ENCODE assay signal across 1 cellular context in the genomic region with DNA sequence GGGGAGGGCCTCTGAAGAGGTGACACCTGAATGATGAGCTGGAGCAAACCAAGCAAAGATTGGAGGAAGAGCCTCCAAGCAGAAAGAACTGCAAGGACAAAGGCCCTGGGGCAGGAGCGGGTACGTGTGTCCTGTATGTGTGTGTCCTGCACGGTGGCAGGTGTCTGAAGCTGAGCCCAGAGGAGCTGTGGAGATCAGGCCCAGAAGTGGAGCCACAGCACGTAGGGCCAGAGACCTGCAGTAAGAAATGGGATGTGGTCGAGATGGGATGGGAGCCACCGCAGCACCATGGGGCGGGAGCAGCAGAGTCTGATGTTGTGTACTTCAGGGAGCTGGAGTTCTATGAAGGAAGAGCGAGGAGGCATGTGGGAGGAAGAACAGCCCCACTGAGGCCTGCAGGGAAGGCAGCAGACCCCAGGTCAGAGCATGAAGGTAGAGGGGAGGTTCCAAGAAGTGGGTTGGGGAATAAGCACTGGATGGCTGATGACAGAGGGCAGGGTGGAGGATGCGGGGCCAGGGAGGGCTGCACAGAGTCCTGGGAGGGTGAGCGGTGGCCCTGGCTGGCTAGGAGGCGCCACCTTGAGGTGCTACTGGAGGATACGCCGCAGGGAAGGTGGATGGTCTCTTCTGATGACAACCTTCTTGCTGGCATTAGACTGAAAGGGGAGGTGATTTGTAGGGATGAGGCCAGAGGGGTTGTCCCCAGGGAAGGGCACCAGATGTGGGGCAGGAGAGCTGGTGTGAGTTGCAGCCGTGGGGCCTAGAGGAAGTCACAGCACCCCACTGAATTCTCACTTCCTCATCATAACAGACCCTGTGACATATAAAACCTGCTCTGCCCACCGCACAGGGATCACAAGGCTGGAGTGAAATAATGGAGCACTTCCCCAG.
A peak's percentile ranks its signal among the peaks of the same experiment; 100 is the strongest.
TF ChIP-seq lines count a peak whose summit lies in the region.

No MANE protein-coding gene starts in this region.

TF ChIP-seq in HepG2, 621 proteins besides CTCF, POLR2A, EP300 and RAD21 (continued from another document and continues in another):
- TF ChIP-seq, protein P1, sequence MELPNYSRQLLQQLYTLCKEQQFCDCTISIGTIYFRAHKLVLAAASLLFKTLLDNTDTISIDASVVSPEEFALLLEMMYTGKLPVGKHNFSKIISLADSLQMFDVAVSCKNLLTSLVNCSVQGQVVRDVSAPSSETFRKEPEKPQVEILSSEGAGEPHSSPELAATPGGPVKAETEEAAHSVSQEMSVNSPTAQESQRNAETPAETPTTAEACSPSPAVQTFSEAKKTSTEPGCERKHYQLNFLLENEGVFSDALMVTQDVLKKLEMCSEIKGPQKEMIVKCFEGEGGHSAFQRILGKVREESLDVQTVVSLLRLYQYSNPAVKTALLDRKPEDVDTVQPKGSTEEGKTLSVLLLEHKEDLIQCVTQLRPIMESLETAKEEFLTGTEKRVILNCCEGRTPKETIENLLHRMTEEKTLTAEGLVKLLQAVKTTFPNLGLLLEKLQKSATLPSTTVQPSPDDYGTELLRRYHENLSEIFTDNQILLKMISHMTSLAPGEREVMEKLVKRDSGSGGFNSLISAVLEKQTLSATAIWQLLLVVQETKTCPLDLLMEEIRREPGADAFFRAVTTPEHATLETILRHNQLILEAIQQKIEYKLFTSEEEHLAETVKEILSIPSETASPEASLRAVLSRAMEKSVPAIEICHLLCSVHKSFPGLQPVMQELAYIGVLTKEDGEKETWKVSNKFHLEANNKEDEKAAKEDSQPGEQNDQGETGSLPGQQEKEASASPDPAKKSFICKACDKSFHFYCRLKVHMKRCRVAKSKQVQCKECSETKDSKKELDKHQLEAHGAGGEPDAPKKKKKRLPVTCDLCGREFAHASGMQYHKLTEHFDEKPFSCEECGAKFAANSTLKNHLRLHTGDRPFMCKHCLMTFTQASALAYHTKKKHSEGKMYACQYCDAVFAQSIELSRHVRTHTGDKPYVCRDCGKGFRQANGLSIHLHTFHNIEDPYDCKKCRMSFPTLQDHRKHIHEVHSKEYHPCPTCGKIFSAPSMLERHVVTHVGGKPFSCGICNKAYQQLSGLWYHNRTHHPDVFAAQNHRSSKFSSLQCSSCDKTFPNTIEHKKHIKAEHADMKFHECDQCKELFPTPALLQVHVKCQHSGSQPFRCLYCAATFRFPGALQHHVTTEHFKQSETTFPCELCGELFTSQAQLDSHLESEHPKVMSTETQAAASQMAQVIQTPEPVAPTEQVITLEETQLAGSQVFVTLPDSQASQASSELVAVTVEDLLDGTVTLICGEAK (IDR thresholded peaks at IDR 0.05): no peak
- TF ChIP-seq, protein P1 (CRISPR knock-in tag; IDR thresholded peaks at IDR 0.05): no peak
- TF ChIP-seq GATA4 (IDR thresholded peaks at IDR 0.05; ENCODE audit: borderline replicate concordance, low read depth) (no peak), EEA1 (CRISPR knock-in tag; IDR thresholded peaks at IDR 0.05; ENCODE audit: borderline replicate concordance) (no peak), NCOA1 (CRISPR knock-in tag; IDR thresholded peaks at IDR 0.05) (no peak), ZSCAN12 (CRISPR knock-in tag; IDR thresholded peaks at IDR 0.05) (no peak), RBM39 (IDR thresholded peaks at IDR 0.05; ENCODE audit: low read depth, low read length, poor library complexity, severe bottlenecking) (peak; percentile 26), ZFYVE20 (CRISPR knock-in tag; IDR thresholded peaks at IDR 0.05; ENCODE audit: borderline replicate concordance, low read depth) (no peak), ZNF724P (CRISPR knock-in tag; IDR thresholded peaks at IDR 0.05; ENCODE audit: borderline replicate concordance) (no peak), TOPORS (CRISPR knock-in tag; IDR thresholded peaks at IDR 0.05) (no peak), ESRRA (CRISPR knock-in tag; IDR thresholded peaks at IDR 0.05; ENCODE audit: low read depth) (no peak), TP53 (CRISPR knock-in tag; conservative IDR thresholded peaks at IDR 0.05) (no peak), RARG (CRISPR knock-in tag; IDR thresholded peaks at IDR 0.05; ENCODE audit: low read depth) (no peak), GFI1 (CRISPR knock-in tag; IDR thresholded peaks at IDR 0.05; ENCODE audit: borderline replicate concordance) (peak; percentile 62; the same call in 1 of the 2 replicates), CHD2 (IDR thresholded peaks at IDR 0.05; ENCODE audit: low read depth, low read length) (no peak), ZNF274 (CRISPR knock-in tag; IDR thresholded peaks at IDR 0.05) (peak; percentile 82; the same call in 1 of the 2 replicates), ZNF17 (CRISPR knock-in tag; IDR thresholded peaks at IDR 0.05) (peak; percentile 75; the same call in 1 of the 2 replicates), ZHX2 (IDR thresholded peaks at IDR 0.05; ENCODE audit: low read depth) (no peak), ZHX2 (CRISPR knock-in tag; IDR thresholded peaks at IDR 0.05; ENCODE audit: borderline replicate concordance) (no peak), ZNF629 (CRISPR knock-in tag; conservative IDR thresholded peaks at IDR 0.05) (no peak), GTF2F1 (IDR thresholded peaks at IDR 0.05; ENCODE audit: low read length) (no peak), MEIS2 (CRISPR knock-in tag; IDR thresholded peaks at IDR 0.05) (no peak), CC2D1A (CRISPR knock-in tag; IDR thresholded peaks at IDR 0.05) (no peak), CHCHD3 (CRISPR knock-in tag; IDR thresholded peaks at IDR 0.05) (no peak), NCOA2 (CRISPR knock-in tag; IDR thresholded peaks at IDR 0.05) (peak; percentile 30; the same call in 1 of the 2 replicates), PHF5A (CRISPR knock-in tag; IDR thresholded peaks at IDR 0.05; ENCODE audit: low read depth, unreplicated experiment) (no peak), ZNF484 (CRISPR knock-in tag; IDR thresholded peaks at IDR 0.05; ENCODE audit: borderline replicate concordance, low read depth) (no peak), EZH2 (conservative IDR thresholded peaks at IDR 0.05; ENCODE audit: low read depth, low read length) (no peak), ZNF782 (CRISPR knock-in tag; IDR thresholded peaks at IDR 0.05; ENCODE audit: borderline replicate concordance) (no peak), ELF1 (CRISPR knock-in tag; IDR thresholded peaks at IDR 0.05) (no peak), NR0B2 (CRISPR knock-in tag; IDR thresholded peaks at IDR 0.05) (no peak), ZNF75D (CRISPR knock-in tag; IDR thresholded peaks at IDR 0.05; ENCODE audit: borderline replicate concordance) (no peak)
- TF ChIP-seq, protein P2, sequence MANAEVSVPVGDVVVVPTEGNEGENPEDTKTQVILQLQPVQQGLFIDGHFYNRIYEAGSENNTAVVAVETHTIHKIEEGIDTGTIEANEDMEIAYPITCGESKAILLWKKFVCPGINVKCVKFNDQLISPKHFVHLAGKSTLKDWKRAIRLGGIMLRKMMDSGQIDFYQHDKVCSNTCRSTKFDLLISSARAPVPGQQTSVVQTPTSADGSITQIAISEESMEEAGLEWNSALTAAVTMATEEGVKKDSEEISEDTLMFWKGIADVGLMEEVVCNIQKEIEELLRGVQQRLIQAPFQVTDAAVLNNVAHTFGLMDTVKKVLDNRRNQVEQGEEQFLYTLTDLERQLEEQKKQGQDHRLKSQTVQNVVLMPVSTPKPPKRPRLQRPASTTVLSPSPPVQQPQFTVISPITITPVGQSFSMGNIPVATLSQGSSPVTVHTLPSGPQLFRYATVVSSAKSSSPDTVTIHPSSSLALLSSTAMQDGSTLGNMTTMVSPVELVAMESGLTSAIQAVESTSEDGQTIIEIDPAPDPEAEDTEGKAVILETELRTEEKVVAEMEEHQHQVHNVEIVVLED (CRISPR knock-in tag; IDR thresholded peaks at IDR 0.05; ENCODE audit: borderline replicate concordance): peak; percentile 31; the same call in 1 of the 2 replicates
- TF ChIP-seq, protein P3, sequence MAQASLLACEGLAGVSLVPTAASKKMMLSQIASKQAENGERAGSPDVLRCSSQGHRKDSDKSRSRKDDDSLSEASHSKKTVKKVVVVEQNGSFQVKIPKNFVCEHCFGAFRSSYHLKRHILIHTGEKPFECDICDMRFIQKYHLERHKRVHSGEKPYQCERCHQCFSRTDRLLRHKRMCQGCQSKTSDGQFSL (CRISPR knock-in tag; IDR thresholded peaks at IDR 0.05): no peak
- TF ChIP-seq, protein P4, sequence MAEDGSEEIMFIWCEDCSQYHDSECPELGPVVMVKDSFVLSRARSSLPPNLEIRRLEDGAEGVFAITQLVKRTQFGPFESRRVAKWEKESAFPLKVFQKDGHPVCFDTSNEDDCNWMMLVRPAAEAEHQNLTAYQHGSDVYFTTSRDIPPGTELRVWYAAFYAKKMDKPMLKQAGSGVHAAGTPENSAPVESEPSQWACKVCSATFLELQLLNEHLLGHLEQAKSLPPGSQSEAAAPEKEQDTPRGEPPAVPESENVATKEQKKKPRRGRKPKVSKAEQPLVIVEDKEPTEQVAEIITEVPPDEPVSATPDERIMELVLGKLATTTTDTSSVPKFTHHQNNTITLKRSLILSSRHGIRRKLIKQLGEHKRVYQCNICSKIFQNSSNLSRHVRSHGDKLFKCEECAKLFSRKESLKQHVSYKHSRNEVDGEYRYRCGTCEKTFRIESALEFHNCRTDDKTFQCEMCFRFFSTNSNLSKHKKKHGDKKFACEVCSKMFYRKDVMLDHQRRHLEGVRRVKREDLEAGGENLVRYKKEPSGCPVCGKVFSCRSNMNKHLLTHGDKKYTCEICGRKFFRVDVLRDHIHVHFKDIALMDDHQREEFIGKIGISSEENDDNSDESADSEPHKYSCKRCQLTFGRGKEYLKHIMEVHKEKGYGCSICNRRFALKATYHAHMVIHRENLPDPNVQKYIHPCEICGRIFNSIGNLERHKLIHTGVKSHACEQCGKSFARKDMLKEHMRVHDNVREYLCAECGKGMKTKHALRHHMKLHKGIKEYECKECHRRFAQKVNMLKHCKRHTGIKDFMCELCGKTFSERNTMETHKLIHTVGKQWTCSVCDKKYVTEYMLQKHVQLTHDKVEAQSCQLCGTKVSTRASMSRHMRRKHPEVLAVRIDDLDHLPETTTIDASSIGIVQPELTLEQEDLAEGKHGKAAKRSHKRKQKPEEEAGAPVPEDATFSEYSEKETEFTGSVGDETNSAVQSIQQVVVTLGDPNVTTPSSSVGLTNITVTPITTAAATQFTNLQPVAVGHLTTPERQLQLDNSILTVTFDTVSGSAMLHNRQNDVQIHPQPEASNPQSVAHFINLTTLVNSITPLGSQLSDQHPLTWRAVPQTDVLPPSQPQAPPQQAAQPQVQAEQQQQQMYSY (CRISPR knock-in tag; IDR thresholded peaks at IDR 0.05): no peak
